In the genomic region with DNA sequence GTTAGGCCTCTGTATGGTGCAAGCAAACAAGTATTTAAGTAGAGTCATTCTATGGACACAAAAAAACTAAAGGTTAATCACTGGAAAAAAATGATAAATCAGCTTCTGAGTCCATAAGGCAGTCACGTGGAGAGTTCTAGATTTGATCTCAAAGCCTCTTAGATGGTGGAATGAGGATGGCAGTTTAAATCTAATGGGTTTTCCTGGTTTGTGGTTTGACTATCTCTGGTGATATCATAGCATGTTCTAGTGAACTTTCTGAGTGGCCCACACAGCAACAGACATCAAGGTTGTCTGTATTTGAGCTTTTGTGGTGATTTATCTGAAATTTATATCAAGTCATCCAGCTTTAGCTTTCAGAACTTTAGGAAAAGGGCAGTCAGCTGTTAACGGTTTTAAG, we compare ENCODE assay signal across 21 cellular contexts. TPM values are rescaled to one million over a fixed set of nuclear protein-coding genes. Genes with fewer than 3 reads are reported as not detected.
"Had no signal": no experiment of that assay in that cellular context is flagged by ENCODE, and none has a peak within 500 bp of the region (broad histone marks: within the 10 kb centered on the region; RNA-seq: fewer than 3 reads in every experiment).

No MANE protein-coding gene starts in this region.

- H3K4me1 ChIP-seq: transverse colon had no signal

- H3K27ac ChIP-seq: dorsolateral prefrontal cortex, skin epidermis, transverse colon had no signal

- H3K36me3 Mint-ChIP-seq: activated naive CD8-positive, alpha-beta T cell had no signal

- H3K27ac Mint-ChIP-seq: activated CD4-positive, alpha-beta T cell treated with anti-CD3 and anti-CD28 coated beads, Interleukin-2, amount 10 ng/mL, durations not matched to agents 24 days and 14 days; activated naive CD8-positive, alpha-beta T cell; activated T-cell treated with anti-CD3 and anti-CD28 coated beads, Interleukin-2, amount 50 U/mL, for 72 hours; mesothelial cell of epicardium; nephron progenitor cell; progenitor cell of endocrine pancreas had no signal

- H3K36me3 ChIP-seq: transverse colon had no signal

- ATAC-seq: activated T-cell treated with anti-CD3 and anti-CD28 coated beads, Interleukin-2, amount 50 U/mL, for 72 hours; right cardiac atrium had no signal

- H3K9me3 ChIP-seq: transverse colon had no signal

- H3K27me3 Mint-ChIP-seq: activated naive CD8-positive, alpha-beta T cell; progenitor cell of endocrine pancreas had no signal

- H3K4me1 Mint-ChIP-seq: nephron progenitor cell had no signal

- DNase-seq: activated CD4-positive, alpha-beta T cell treated with anti-CD3 and anti-CD28 coated beads, Interleukin-2, amount 10 ng/mL, durations not matched to agents 24 days and 14 days; activated CD4-positive, CD25-positive, alpha-beta regulatory T cell; activated CD8-positive, alpha-beta memory T cell treated with anti-CD3 and anti-CD28 coated beads, Interleukin-2, amount 50 U/mL, for 48 hours; activated gamma-delta T cell treated with Interleukin-2 at 50 U/mL for 16 hours; activated T-cell treated with anti-CD3 and anti-CD28 coated beads, Interleukin-2, amount 50 U/mL, for 72 hours; anterior cingulate cortex; dorsolateral prefrontal cortex; hippocampal formation; kidney glomerular epithelial cell; nephron progenitor cell; occipital lobe; right cardiac atrium; stimulated activated CD4-positive, alpha-beta T cell treated with anti-CD3 and anti-CD28 coated beads, Interleukin-4, amount 100 ng/mL, for 24 hours; stimulated activated naive CD4-positive, alpha-beta T cell; SW 1271; transverse colon had no signal

- H3K4me3 Mint-ChIP-seq: activated CD4-positive, alpha-beta T cell treated with anti-CD3 and anti-CD28 coated beads, Interleukin-2, amount 10 ng/mL, durations not matched to agents 24 days and 14 days; activated naive CD8-positive, alpha-beta T cell; activated T-cell treated with anti-CD3 and anti-CD28 coated beads, Interleukin-2, amount 50 U/mL, for 72 hours; mesothelial cell of epicardium; nephron progenitor cell had no signal

- H3K4me3 ChIP-seq: dorsolateral prefrontal cortex, skin epidermis, transverse colon had no signal

- H3K27me3 ChIP-seq: dorsolateral prefrontal cortex, transverse colon had no signal

RNA-seq across cellular contexts. Expression of a gene that starts 52.4 kb away (rescaled TPM):
- total RNA-seq: cerebellum, occipital lobe, right cardiac atrium had no signal
- polyA plus RNA-seq: right cardiac atrium had no signal
